8 cellular contexts compared by ENCODE assay signal in the genomic region with DNA sequence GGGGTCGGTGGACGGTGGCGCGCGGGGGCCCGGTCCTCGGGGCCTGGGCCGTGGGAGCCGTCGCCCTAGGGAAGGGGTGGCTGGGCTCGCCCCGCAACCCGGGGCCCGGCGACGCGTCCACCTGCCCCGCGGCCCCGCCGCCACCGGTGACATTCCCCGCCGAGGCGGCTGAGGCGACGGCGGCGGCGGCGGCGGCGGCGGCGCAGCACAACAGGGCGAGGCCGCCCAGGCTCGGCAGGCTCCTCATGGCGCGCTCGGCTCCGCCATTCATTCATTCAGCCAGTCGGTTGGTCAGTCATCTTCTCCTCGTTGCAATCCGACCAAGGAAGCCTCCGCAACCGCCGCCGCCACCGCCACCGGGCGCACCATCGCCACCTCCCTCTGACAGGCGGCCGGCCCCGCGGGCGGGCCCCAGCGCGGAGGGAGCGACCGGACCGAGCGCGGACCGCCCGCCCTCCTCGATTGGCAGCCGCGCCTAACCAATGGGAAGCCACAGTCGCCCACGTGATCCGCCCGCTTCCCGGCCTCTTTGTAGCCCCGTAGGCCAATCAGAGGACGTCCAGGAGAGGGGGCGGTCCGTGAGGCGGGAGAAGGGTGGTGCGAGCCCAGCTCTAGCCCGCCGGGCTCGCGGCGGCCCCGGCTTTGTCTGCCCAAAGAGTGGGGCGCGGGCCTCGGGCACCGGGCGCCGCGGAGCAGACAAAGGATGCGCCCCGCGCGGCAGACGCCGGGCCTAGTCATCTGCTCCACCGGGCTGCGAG. TPM values are rescaled to one million over a fixed set of nuclear protein-coding genes. Genes with fewer than 3 reads are reported as not detected.
A peak's percentile ranks its signal among the peaks of the same experiment; 100 is the strongest.
DNase-seq lines count a peak whose midpoint lies in the region; ATAC-seq and TF ChIP-seq lines count a peak whose summit lies in the region.

A gene (minus strand): TSS at position 383 of the 758 bp plus-strand sequence. CDS start 112 bp downstream, at position 271.

- TF ChIP-seq CTCF in OCI-LY3 (IDR thresholded peaks at IDR 0.05; ENCODE audit: low read depth, low read length) (no peak), epithelial cell of esophagus (IDR thresholded peaks at IDR 0.05; ENCODE audit: insufficient read depth, low read depth, low read length, missing control alignments) (no peak)

- H3K79me2 ChIP-seq in OCI-LY3 (ENCODE audit: low read length): no peaks in the 10 kb centered on the region; the same call in 1 of the 2 replicates

- H3K4me3 ChIP-seq in OCI-LY3 (ENCODE audit: low read length) (peak within 1 kb of the TSS; percentile 89), epithelial cell of esophagus (ENCODE audit: low read length) (peak within 1 kb of the TSS; percentile 79), mononuclear cell (ENCODE audit: low read length) (peak within 1 kb of the TSS; percentile 84)

- H3K27me3 ChIP-seq in OCI-LY3 (ENCODE audit: low read depth, low read length) (no peaks in the 10 kb centered on the region), mononuclear cell (ENCODE audit: insufficient read depth, low read length) (no peaks in the 10 kb centered on the region)

- H4K20me1 ChIP-seq in OCI-LY3 (ENCODE audit: insufficient read depth, low read length): no peaks in the 10 kb centered on the region

- H2AFZ ChIP-seq in OCI-LY3 (ENCODE audit: low read depth, low read length): peak within 1 kb of the TSS; percentile 81

- no peaks in the 10 kb centered on the region for H3K9me3 ChIP-seq in OCI-LY3 (ENCODE audit: insufficient read depth, low read length)
- H3K9me3 ChIP-seq in mononuclear cell (ENCODE audit: low read depth, low read length): no peaks in the 10 kb centered on the region

- H3K4me1 ChIP-seq in OCI-LY3 (ENCODE audit: low read length): peaks cover 30% of the 10 kb centered on the region
- H3K4me1 ChIP-seq in mononuclear cell (ENCODE audit: insufficient read depth, low read length): peaks cover 55% of the 10 kb centered on the region

- peak; percentile 97 for ATAC-seq in GM21528 (IDR thresholded peaks at IDR 0.05; ENCODE audit: low FRiP score, unreplicated experiment)

- peak within 1 kb of the TSS; percentile 93 for H3K4me2 ChIP-seq in OCI-LY3 (ENCODE audit: low read length)

- peak within 1 kb of the TSS; percentile 41 for H3K27ac ChIP-seq in OCI-LY3 (ENCODE audit: low read length)

- no peaks in the 10 kb centered on the region for H3K36me3 ChIP-seq in OCI-LY3 (replicated peaks; ENCODE audit: low read depth, low read length)

- H3K9ac ChIP-seq in OCI-LY3 (ENCODE audit: low read length): peak within 1 kb of the TSS; percentile 86

- DNase-seq in DMS 273 treated with DMSO at 0.1 percent for 48 hours (lab: John Stamatoyannopoulos, UW): peak; percentile 89
- DNase-seq in HuH-7.5 (ENCODE audit: low spot score): peak; percentile 94
- DNase-seq in activated T-cell treated with anti-CD3 and anti-CD28 coated beads for 24 hours (ENCODE audit: low read depth): peak; percentile 94
- DNase-seq in epithelial cell of esophagus (ENCODE audit: low read depth): peak; percentile 99
- DNase-seq in stimulated activated CD8-positive, alpha-beta memory T cell treated with anti-CD3 and anti-CD28 coated beads, Interleukin-2, amount 100 ng/mL, for 48 hours (ENCODE audit: low read depth in 2 of 2): peak; percentile 94 to 97

RNA-seq across cellular contexts. Expression of the gene that starts here (rescaled TPM):
- total RNA-seq in mononuclear cell: 13.4 TPM

Comparison
In these comparisons a context has a peak if more than half of its experiments do, and no peak if none do; other contexts are left out.
1. Peak in every context shown above with its lines: DNase-seq, ATAC-seq, H3K4me3 ChIP-seq and H3K27ac ChIP-seq.